ENCODE assay signal across 8 cellular contexts in the genomic region with DNA sequence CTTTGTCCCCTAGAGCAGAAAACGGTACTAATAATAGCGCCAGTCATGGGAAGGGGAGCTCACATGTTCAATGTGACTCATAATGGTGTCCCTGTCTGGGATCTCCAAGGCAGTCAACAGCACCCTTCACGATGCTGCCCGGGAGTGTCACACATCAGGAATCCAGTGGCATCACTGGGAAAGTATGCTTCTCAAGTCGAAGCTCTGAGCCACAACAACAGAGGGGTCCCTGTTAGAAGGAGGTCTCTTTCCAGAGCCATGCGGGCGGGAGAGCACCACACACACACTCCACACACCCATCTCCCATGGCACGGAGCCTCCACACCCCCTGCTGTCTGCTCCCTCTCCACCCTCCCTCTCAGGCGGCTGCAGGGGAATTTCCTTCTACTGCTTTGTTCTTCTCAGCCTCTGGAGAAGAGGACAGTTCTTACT.
DNase-seq lines count a peak whose midpoint lies in the region; TF ChIP-seq lines count a peak whose summit lies in the region.

No MANE protein-coding gene starts in this region.

- H3K27ac ChIP-seq in KMS-11 (peak overlapping the region; percentile 81; the same call in 1 of the 2 replicates), thymus (ENCODE audit: low read depth) (peak overlapping the region; percentile 85)

- peak overlapping the region; percentile 93 for H3K4me2 ChIP-seq in KMS-11

- no peak overlapping the region for H2AFZ ChIP-seq in KMS-11 (ENCODE audit: low read depth)

- in situ Hi-C loops in astrocyte of the cerebellum (cut with HindIII; ENCODE audit: low sequenced_read_pairs): no loop called here

- H3K4me3 ChIP-seq in KMS-11 (IDR thresholded peaks at IDR 0.05; ENCODE audit: insufficient read depth, low read depth, low read length) (no peak overlapping the region), astrocyte of the cerebellum (ENCODE audit: low read depth, low read length) (no peak overlapping the region), kidney epithelial cell (ENCODE audit: low read depth, low read length) (no peak overlapping the region), thymus (ENCODE audit: low read length) (no peak overlapping the region)

- TF ChIP-seq CTCF in KMS-11 (conservative IDR thresholded peaks at IDR 0.05; ENCODE audit: low read depth, low read length) (no peak), astrocyte of the cerebellum (IDR thresholded peaks at IDR 0.05; ENCODE audit: low read depth, low read length, missing control alignments) (no peak), kidney epithelial cell (IDR thresholded peaks at IDR 0.05; ENCODE audit: insufficient read depth, low read length, poor library complexity, severe bottlenecking) (peak; percentile 23)

- no peaks in the 10 kb centered on the region for H4K20me1 ChIP-seq in KMS-11 (ENCODE audit: insufficient read depth)

- H3K79me2 ChIP-seq in KMS-11 (ENCODE audit: insufficient read depth, low read depth): peaks cover 28% of the 10 kb centered on the region; the same call in 1 of the 2 replicates

- WGBS in thymus: 90% methylated on average over 9 of the region's 9 CpGs

- H3K9ac ChIP-seq in KMS-11: no peak overlapping the region; the same call in 1 of the 2 replicates

- H3K36me3 ChIP-seq in KMS-11 (ENCODE audit: insufficient read depth): peaks cover 6% of the 10 kb centered on the region; the same call in 1 of the 2 replicates
- H3K36me3 ChIP-seq in kidney epithelial cell (ENCODE audit: control insufficient read depth, insufficient read depth, low read length): peaks cover 2% of the 10 kb centered on the region
- H3K36me3 ChIP-seq in thymus (ENCODE audit: control insufficient read depth, insufficient read depth): peaks cover 66% of the 10 kb centered on the region

- H3K9me3 ChIP-seq in thymus (ENCODE audit: control insufficient read depth): no peaks in the 10 kb centered on the region

- DNase-seq in A172 (ENCODE audit: low spot score) (peak; percentile 94), astrocyte of the cerebellum (ENCODE audit: low read depth) (peak; percentile 80), kidney epithelial cell (ENCODE audit: low read depth) (peak; percentile 100), NCI-H774 (lab: John Stamatoyannopoulos, UW) (no peak), NCI-H446 (lab: John Stamatoyannopoulos, UW) (no peak), NCI-H526 treated with DMSO at 0.1 percent for 48 hours (lab: John Stamatoyannopoulos, UW) (no peak)

- no peaks in the 10 kb centered on the region for H3K27me3 ChIP-seq in KMS-11 (ENCODE audit: insufficient read depth, low read depth)
- no peaks in the 10 kb centered on the region for H3K27me3 ChIP-seq in kidney epithelial cell (ENCODE audit: control insufficient read depth, insufficient read depth, low read length)
- H3K27me3 ChIP-seq in thymus (ENCODE audit: control insufficient read depth, insufficient read depth): no peaks in the 10 kb centered on the region

- H3K4me1 ChIP-seq in KMS-11 (ENCODE audit: low read depth, poor library complexity, severe bottlenecking) (peaks cover 68% of the 10 kb centered on the region), thymus (ENCODE audit: control insufficient read depth, insufficient read depth, low read length) (peaks cover 76% of the 10 kb centered on the region)

Comparison
In these comparisons a context has a peak if more than half of its experiments do, and no peak if none do; other contexts are left out.
1. DNase-seq: peak in A172 (single experiment), astrocyte of the cerebellum (single experiment) and kidney epithelial cell (single experiment); none in NCI-H774 (single experiment), NCI-H446 (0 of 2) and NCI-H526 treated with DMSO at 0.1 percent for 48 hours (single experiment).